Comparison of ENCODE assay signal across 18 cellular contexts in the genomic region with DNA sequence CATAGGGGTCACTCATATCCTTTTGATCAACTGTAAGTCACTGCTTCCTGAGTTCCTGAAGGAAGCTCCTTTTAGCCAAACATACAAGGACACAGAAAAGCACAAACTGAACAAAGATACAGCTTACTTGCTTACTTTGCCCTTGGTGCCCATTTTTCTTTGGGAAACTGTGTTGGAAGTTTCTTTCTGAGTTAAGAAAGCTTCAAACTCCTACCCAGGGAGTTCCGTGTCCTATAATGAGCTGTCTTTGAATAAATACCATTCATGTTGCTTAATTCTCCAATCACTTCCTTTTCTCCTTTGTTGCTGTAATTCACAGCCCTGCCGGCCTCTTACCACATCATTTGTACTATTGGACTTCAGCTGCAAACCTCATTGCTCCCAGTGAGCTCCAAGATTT.
DNase-seq lines count a peak whose midpoint lies in the region; ATAC-seq and TF ChIP-seq lines count a peak whose summit lies in the region.
"Had no signal": no experiment of that assay in that cellular context is flagged by ENCODE, and none has a peak within 500 bp of the region (broad histone marks: within the 10 kb centered on the region; RNA-seq: fewer than 3 reads in every experiment).

ADH4 (minus strand) TSS at position 228 of the 400 bp plus-strand sequence; CDS start at position 153, 75 bp downstream.

- ATAC-seq in HG02759 (IDR thresholded peaks at IDR 0.05; ENCODE audit: unreplicated experiment) (no peak), GM21515 (IDR thresholded peaks at IDR 0.05; ENCODE audit: unreplicated experiment) (no peak)
- ATAC-seq: A549; activated CD8-positive, alpha-beta T cell treated with anti-CD3 and anti-CD28 coated beads for 36 hours had no signal

- no peaks in the 10 kb centered on the region for H3K27me3 ChIP-seq in adipocyte (replicated peaks; ENCODE audit: control insufficient read depth, insufficient read depth, low read length)
- no peaks in the 10 kb centered on the region for H3K27me3 ChIP-seq in muscle layer of duodenum (ENCODE audit: low read depth, low read length)
- H3K27me3 ChIP-seq: stomach, uterus had no signal

- H3K4me3 ChIP-seq in AG10803 (ENCODE audit: low read length) (no peak within 1 kb of the TSS), adipocyte (ENCODE audit: low read length) (peak within 1 kb of the TSS; percentile 63), fibroblast of mammary gland (ENCODE audit: control insufficient read depth, low read depth, low read length) (no peak within 1 kb of the TSS), muscle layer of duodenum (ENCODE audit: low read depth in 1 of 2, low read length in 2 of 2) (peak within 1 kb of the TSS in 1 of 2 donors; percentile 5)
- H3K4me3 ChIP-seq: A549, stomach, uterus had no signal

- H3K36me3 ChIP-seq in adipocyte (ENCODE audit: control insufficient read depth, insufficient read depth, low read length, severe bottlenecking) (peaks cover 8% of the 10 kb centered on the region), muscle layer of duodenum (ENCODE audit: control insufficient read depth in 1 of 2, insufficient read depth in 2 of 2, low read length in 2 of 2) (no peaks in the 10 kb centered on the region)
- H3K36me3 ChIP-seq: stomach, uterus, WERI-Rb-1 had no signal

- H3K9me3 ChIP-seq in adipocyte (ENCODE audit: control insufficient read depth, low read length), result no peaks in the 10 kb centered on the region
- no peaks in the 10 kb centered on the region for H3K9me3 ChIP-seq in muscle layer of duodenum (ENCODE audit: control insufficient read depth in 1 of 2, low read length in 2 of 2)
- H3K9me3 ChIP-seq: A549, stomach, uterus had no signal

- H3K27ac ChIP-seq in muscle layer of duodenum (ENCODE audit: low read length), result peak within 1 kb of the TSS; percentile 58
- H3K27ac ChIP-seq: A549, WERI-Rb-1 had no signal

- TF ChIP-seq CTCF in AG10803 (conservative IDR thresholded peaks at IDR 0.05; ENCODE audit: low read length), result no peak
- no peak for TF ChIP-seq CTCF in fibroblast of mammary gland (conservative IDR thresholded peaks at IDR 0.05; ENCODE audit: control insufficient read depth, insufficient read depth, low read depth, low read length)

- peak; percentile 52 for DNase-seq in AG10803 (ENCODE audit: low read depth)
- peak; percentile 24 for DNase-seq in adipocyte (ENCODE audit: low read depth)
- peak; percentile 42 for DNase-seq in fibroblast of mammary gland (ENCODE audit: low read depth)
- DNase-seq in activated T-cell treated with anti-CD3 and anti-CD28 coated beads, Interleukin-2, amount 50 U/mL, for 48 hours, result no peak
- DNase-seq in NCI-H2196 treated with DMSO at 0.1 percent for 48 hours (lab: John Stamatoyannopoulos, UW; ENCODE audit: unreplicated experiment), result no peak
- DNase-seq: activated CD8-positive, alpha-beta T cell treated with anti-CD3 and anti-CD28 coated beads for 36 hours; CD4-positive, alpha-beta T cell; immature natural killer cell; NCI-H1694; NCI-H345; nephron progenitor cell; stomach; WERI-Rb-1 had no signal

- peaks cover 18% of the 10 kb centered on the region for H3K4me1 ChIP-seq in adipocyte (ENCODE audit: control insufficient read depth, insufficient read depth, low read length)
- H3K4me1 ChIP-seq in muscle layer of duodenum (ENCODE audit: control insufficient read depth in 1 of 2, insufficient read depth in 2 of 2, low read length in 2 of 2), result no peaks in the 10 kb centered on the region
- H3K4me1 ChIP-seq: A549, stomach, uterus had no signal

- H3K9ac ChIP-seq in adipocyte (ENCODE audit: low read length), result peak within 1 kb of the TSS; percentile 71

Comparison
In these comparisons a context has a peak if more than half of its experiments do, and no peak if none do; other contexts are left out.
1. DNase-seq: peak in AG10803 (single experiment), adipocyte (single experiment) and fibroblast of mammary gland (single experiment); none in activated T-cell treated with anti-CD3 and anti-CD28 coated beads, Interleukin-2, amount 50 U/mL, for 48 hours (0 of 2) and NCI-H2196 treated with DMSO at 0.1 percent for 48 hours (single experiment).